14 cellular contexts compared by ENCODE assay signal in the genomic region with DNA sequence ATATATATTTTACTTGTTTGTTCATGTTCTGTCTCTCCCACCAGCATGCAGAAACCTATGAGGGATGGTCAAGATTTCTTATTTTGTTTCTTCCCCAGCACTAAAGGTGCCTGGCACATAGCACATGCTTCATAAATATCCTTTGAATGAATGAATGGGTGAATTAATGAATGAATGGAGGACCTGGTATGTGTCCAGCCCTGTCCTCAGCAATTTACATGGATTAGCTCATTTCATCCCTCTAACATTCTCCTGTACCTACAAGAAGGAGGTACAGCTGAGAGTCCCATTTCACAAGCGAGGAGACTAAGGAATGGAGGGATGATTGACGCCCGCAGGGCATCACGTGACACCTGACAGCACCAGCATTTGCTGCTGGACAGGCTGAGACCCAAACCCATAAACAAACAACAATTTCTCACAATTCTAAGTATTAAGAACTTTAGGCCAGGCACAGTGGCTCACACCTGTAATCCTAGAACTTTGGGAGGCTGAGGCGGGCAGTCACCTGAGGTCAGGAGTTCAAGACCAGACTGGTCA. TPM values are rescaled to one million over a fixed set of nuclear protein-coding genes. Genes with fewer than 3 reads are reported as not detected.
DNase-seq lines count a peak whose midpoint lies in the region; ATAC-seq, FAIRE-seq and TF ChIP-seq lines count a peak whose summit lies in the region.
"Had no signal": no experiment of that assay in that cellular context is flagged by ENCODE, and none has a peak within 500 bp of the region (broad histone marks: within the 10 kb centered on the region; RNA-seq: fewer than 3 reads in every experiment).

No MANE protein-coding gene starts in this region.

- ATAC-seq in HepG2: no peak
- no peak for ATAC-seq in GM19324 (IDR thresholded peaks at IDR 0.05; ENCODE audit: low FRiP score, unreplicated experiment)
- ATAC-seq in right cardiac atrium: no peak
- ATAC-seq: CD8-positive, alpha-beta T cell had no signal

- intact Hi-C loops in HepG2 (cut with micrococcal nuclease; ENCODE audit: unreplicated experiment) (no loop called here), right cardiac atrium (cut with DNase I) (no loop called here)

- H3K9ac ChIP-seq in HepG2 (ENCODE audit: insufficient read depth, low read depth, low read length) (no peak overlapping the region), skeletal muscle tissue (ENCODE audit: low read depth in 1 of 3, low read length in 3 of 3) (no peak overlapping the region)

- no peaks in the 10 kb centered on the region for H4K20me1 ChIP-seq in HepG2 (ENCODE audit: insufficient read depth, low read length)

- H3K36me3 ChIP-seq in HepG2 (replicated peaks in 1 of 2; ENCODE audit: control insufficient read depth in 1 of 2, insufficient read depth in 2 of 2, low read length in 2 of 2) (no peaks in the 10 kb centered on the region), skeletal muscle tissue (ENCODE audit: control insufficient read depth in 3 of 3, insufficient read depth in 3 of 3, low read length in 3 of 3) (no peaks in the 10 kb centered on the region)
- H3K36me3 ChIP-seq: BE2C had no signal

- WGBS in HepG2 (ENCODE audit: low lambda C conversion rate): 53% methylated on average over 5 of the region's 5 CpGs
- whole genome bisulfite sequencing in right cardiac atrium: 95% methylated on average over 5 of the region's 5 CpGs

- H3K79me2 ChIP-seq in HepG2 (ENCODE audit: insufficient read depth, low read length): no peaks in the 10 kb centered on the region

- TF ChIP-seq POLR2A in HepG2 (IDR thresholded peaks at IDR 0.05; ENCODE audit: insufficient read depth in 1 of 2, low read depth in 2 of 2, low read length in 2 of 2): no peak

- in situ Hi-C loops in HepG2 (cut with HindIII; ENCODE audit: extremely low pct_ligation_motif_present, low pct_unique_long_range_greater_than_20kb): no loop called here

- TF ChIP-seq EP300 in HepG2 (IDR thresholded peaks at IDR 0.05; ENCODE audit: low read depth in 2 of 2, low read length in 2 of 2): no peak
- TF ChIP-seq EP300 in HepG2 (CRISPR knock-in tag; IDR thresholded peaks at IDR 0.05; ENCODE audit: borderline replicate concordance): no peak

- H3K9me3 ChIP-seq in HepG2 (ENCODE audit: low read length): 0 out of 2 replicates have a peak, but pooled peaks cover 7% of the 10 kb centered on the region
- no peaks in the 10 kb centered on the region for H3K9me3 ChIP-seq in skeletal muscle tissue (ENCODE audit: control insufficient read depth in 3 of 3, low read length in 3 of 3)
- H3K9me3 ChIP-seq in right cardiac atrium (ENCODE audit: control insufficient read depth, low read length): no peaks in the 10 kb centered on the region
- H3K9me3 ChIP-seq: BE2C had no signal

- CTCF ChIA-PET in RWPE1 (lab: Yijun Ruan, JAX): no interaction called here
- CTCF ChIA-PET in HepG2 (lab: Yijun Ruan, JAX; ENCODE audit: low intra/inter-chr PET ratio, low total read pairs): no interaction called here

- no peak overlapping the region for H3K4me2 ChIP-seq in HepG2 (ENCODE audit: low read depth, low read length)

- H3K27ac ChIP-seq in RWPE1 (peak overlapping the region; percentile 91), HepG2 (ENCODE audit: extremely low read length, insufficient read depth, low read length) (no peak overlapping the region), skeletal muscle tissue (ENCODE audit: low read depth, low read length) (peak overlapping the region; percentile 86), right cardiac atrium (ENCODE audit: low read length) (no peak overlapping the region)

- H3K4me1 ChIP-seq in HepG2 (ENCODE audit: insufficient read depth, low read length) (peaks cover 59% of the 10 kb centered on the region), skeletal muscle tissue (ENCODE audit: control insufficient read depth in 3 of 3, insufficient read depth in 3 of 3, low read length in 3 of 3) (peaks cover 29 to 49% (median 44%) of the 10 kb centered on the region in 3 donors), right cardiac atrium (ENCODE audit: control insufficient read depth, insufficient read depth, low read length) (peaks cover 2% of the 10 kb centered on the region)

- TF ChIP-seq RAD21 in HepG2 (CRISPR knock-in tag; IDR thresholded peaks at IDR 0.05): no peak

- no peak overlapping the region for H2AFZ ChIP-seq in HepG2 (ENCODE audit: low read length)

- POLR2A ChIA-PET in RWPE1 (lab: Yijun Ruan, JAX; ENCODE audit: low non-redundant PET) (interaction anchor here (0.7 kb wide), 1 partner anchor 9 kb away, joined by 5 read pairs; no protein-coding TSS in a partner anchor), HepG2 (lab: Yijun Ruan, JAX) (no interaction called here)

- no TSS peak for BruUV-seq in HepG2 (replicated peaks; lab: Mats Ljungman, UMichigan)

- peak; percentile 18 for DNase-seq in COLO668 (lab: John Stamatoyannopoulos, UW; ENCODE audit: unreplicated experiment)
- DNase-seq in RWPE1 (ENCODE audit: low spot score): no peak
- no peak for DNase-seq in HepG2 (ENCODE audit: low spot score)
- DNase-seq in right cardiac atrium: no peak
- DNase-seq in ureter (ENCODE audit: low spot score): no peak
- DNase-seq: BE2C; CD8-positive, alpha-beta T cell; KBM-7; NCI-H2227 treated with DMSO at 0.1 percent for 48 hours; NK-92 treated with Interleukin-12 subunit alpha and Interleukin-12 subunit beta, amount 100 ng/mL, for 24 hours had no signal

- H3K27me3 ChIP-seq in HepG2 (ENCODE audit: control insufficient read depth in 1 of 2, insufficient read depth in 2 of 2, low read length in 2 of 2): no peaks in the 10 kb centered on the region
- H3K27me3 ChIP-seq in skeletal muscle tissue (ENCODE audit: control insufficient read depth in 3 of 3, insufficient read depth in 3 of 3, low read length in 3 of 3): no peaks in the 10 kb centered on the region
- no peaks in the 10 kb centered on the region for H3K27me3 ChIP-seq in right cardiac atrium (ENCODE audit: control insufficient read depth, insufficient read depth)
- H3K27me3 ChIP-seq: BE2C had no signal

- TF ChIP-seq CTCF in RWPE1 (conservative IDR thresholded peaks at IDR 0.05; ENCODE audit: low read depth) (no peak), HepG2 (CRISPR knock-in tag; IDR thresholded peaks at IDR 0.05) (no peak)

- FAIRE-seq in HepG2 (lab: Jason Lieb, UNC): no peak
- FAIRE-seq: HTR-8/SVneo had no signal

- H3K4me3 ChIP-seq in HepG2 (replicated peaks in 1 of 3; ENCODE audit: insufficient read depth in 1 of 3, low read depth in 2 of 3, low read length in 3 of 3) (no peak overlapping the region), skeletal muscle tissue (ENCODE audit: low read length in 3 of 3) (no peak overlapping the region), right cardiac atrium (ENCODE audit: low read length) (no peak overlapping the region)

RNA-seq across cellular contexts. Expression of a gene that starts 6.8 kb away (rescaled TPM):
- total RNA-seq in HepG2 (2016; rRNA removed; fragmentation: Illumina TruSeq; extraction: Trizol): 2.3 and 2.5 TPM in 2 replicates
- 3.4 and 4.0 TPM in 2 replicates for total RNA-seq in HepG2 (2016; cell fraction: cytosol; rRNA removed; fragmentation: Illumina TruSeq; extraction: Trizol; ENCODE audit: low read depth)
- total RNA-seq in HepG2 (2016; cell fraction: insoluble cytoplasmic fraction; rRNA removed; fragmentation: Illumina TruSeq; extraction: Trizol): 1.8 and 2.8 TPM in 2 replicates
- total RNA-seq in HepG2 (2016; cell fraction: membrane; rRNA removed; fragmentation: Illumina TruSeq; extraction: Trizol): 4.9 and 6.9 TPM in 2 replicates
- total RNA-seq in HepG2 (2016; cell fraction: nucleus; rRNA removed; fragmentation: Illumina TruSeq; extraction: Trizol): 2.2 and 2.5 TPM in 2 replicates
- 3.6 TPM in 2 replicates for polyA plus RNA-seq in HepG2 (2011; rRNA removed)
- polyA plus RNA-seq in HepG2 (2011; cell fraction: cytosol; rRNA removed): 2.4 and 3.8 TPM in 2 replicates
- 4.8 and 5.7 TPM in 2 replicates for polyA plus RNA-seq in HepG2 (2011; cell fraction: nucleus; rRNA removed)
- 4.0 and 5.0 TPM in 2 replicates for polyA plus RNA-seq in HepG2 (2012)
- polyA plus RNA-seq in HepG2 (2016; cell fraction: cytosol; fragmentation: Illumina TruSeq; extraction: Trizol; ENCODE audit: low read depth): 4.8 and 6.1 TPM in 2 replicates
- 2.6 and 3.5 TPM in 2 replicates for polyA plus RNA-seq in HepG2 (2016; cell fraction: insoluble cytoplasmic fraction; fragmentation: Illumina TruSeq; extraction: Trizol; ENCODE audit: low read depth)
- 6.4 and 7.9 TPM in 2 replicates for polyA plus RNA-seq in HepG2 (2016; cell fraction: membrane; fragmentation: Illumina TruSeq; extraction: Trizol; ENCODE audit: low read depth)
- polyA plus RNA-seq in HepG2 (2016; cell fraction: nucleus; fragmentation: Illumina TruSeq; extraction: Trizol; ENCODE audit: insufficient read depth, low read depth): 2.4 and 5.2 TPM in 2 replicates
- 4.1 and 65.2 TPM in 2 replicates for polyA minus RNA-seq in HepG2 (2011; rRNA and poly(A)+ RNA removed; ENCODE audit: low replicate concordance)
- 1.6 and 1.9 TPM in 2 replicates for polyA minus RNA-seq in HepG2 (2011; cell fraction: cytosol; rRNA and poly(A)+ RNA removed)
- 1.6 and 2.3 TPM in 2 replicates for polyA minus RNA-seq in HepG2 (2011; cell fraction: nucleus; rRNA and poly(A)+ RNA removed)
- total RNA-seq in skeletal muscle tissue: 13.6 TPM
- total RNA-seq in right cardiac atrium: 10 to 100 TPM; 24.6 to 46.7 (median 37.9) TPM
- 39.7 TPM for polyA plus RNA-seq in right cardiac atrium
- 170 TPM for total RNA-seq in ureter

RNA-seq across cellular contexts. Expression of a gene that starts 18.6 kb away (rescaled TPM):
- 0.53 and 0.58 TPM in 2 replicates for total RNA-seq in HepG2 (2016; rRNA removed; fragmentation: Illumina TruSeq; extraction: Trizol)
- total RNA-seq in HepG2 (2016; cell fraction: cytosol; rRNA removed; fragmentation: Illumina TruSeq; extraction: Trizol; ENCODE audit: low read depth): 0.44 TPM in 1 of 2 replicates, not detected in the other
- 0.64 and 0.97 TPM in 2 replicates for total RNA-seq in HepG2 (2016; cell fraction: insoluble cytoplasmic fraction; rRNA removed; fragmentation: Illumina TruSeq; extraction: Trizol)
- total RNA-seq in HepG2 (2016; cell fraction: membrane; rRNA removed; fragmentation: Illumina TruSeq; extraction: Trizol): 0.34 and 0.49 TPM in 2 replicates
- not detected in 2 replicates for total RNA-seq in HepG2 (2016; cell fraction: nucleus; rRNA removed; fragmentation: Illumina TruSeq; extraction: Trizol)
- polyA plus RNA-seq in HepG2 (2011; rRNA removed): 1.2 and 1.8 TPM in 2 replicates
- polyA plus RNA-seq in HepG2 (2011; cell fraction: cytosol; rRNA removed): 1.4 and 1.5 TPM in 2 replicates
- 3.6 and 4.3 TPM in 2 replicates for polyA plus RNA-seq in HepG2 (2011; cell fraction: nucleus; rRNA removed)
- 0.72 and 0.89 TPM in 2 replicates for polyA plus RNA-seq in HepG2 (2012)
- polyA plus RNA-seq in HepG2 (2016; cell fraction: cytosol; fragmentation: Illumina TruSeq; extraction: Trizol; ENCODE audit: low read depth): 0.35 and 0.58 TPM in 2 replicates
- polyA plus RNA-seq in HepG2 (2016; cell fraction: insoluble cytoplasmic fraction; fragmentation: Illumina TruSeq; extraction: Trizol; ENCODE audit: low read depth): 1.1 TPM in 2 replicates
- 0.64 and 0.69 TPM in 2 replicates for polyA plus RNA-seq in HepG2 (2016; cell fraction: membrane; fragmentation: Illumina TruSeq; extraction: Trizol; ENCODE audit: low read depth)
- 0.97 and 0.98 TPM in 2 replicates for polyA plus RNA-seq in HepG2 (2016; cell fraction: nucleus; fragmentation: Illumina TruSeq; extraction: Trizol; ENCODE audit: insufficient read depth, low read depth)
- 0.33 and 0.62 TPM in 2 replicates for polyA minus RNA-seq in HepG2 (2011; rRNA and poly(A)+ RNA removed; ENCODE audit: low replicate concordance)
- polyA minus RNA-seq in HepG2 (2011; cell fraction: cytosol; rRNA and poly(A)+ RNA removed): not detected in 2 replicates
- polyA minus RNA-seq in HepG2 (2011; cell fraction: nucleus; rRNA and poly(A)+ RNA removed): 0.77 and 2.0 TPM in 2 replicates
- total RNA-seq in skeletal muscle tissue: 0.52 TPM
- 1 to 10 TPM; 4.0 to 7.6 (median 5.5) TPM for total RNA-seq in right cardiac atrium
- polyA plus RNA-seq in right cardiac atrium: 4.0 TPM
- total RNA-seq in ureter: 24.4 TPM
- total RNA-seq: H4 had no signal

RNA-seq across cellular contexts. Expression of a gene that starts 50.8 kb away (rescaled TPM):
- total RNA-seq in HepG2 (2016; rRNA removed; fragmentation: Illumina TruSeq; extraction: Trizol) (4.3 and 6.0 TPM in 2 replicates), skeletal muscle tissue (14.1 TPM), right cardiac atrium (10 to 100 TPM; 37.4 to 50.2 (median 44.0) TPM), ureter (23.0 TPM)
- 3.7 and 5.1 TPM in 2 replicates for total RNA-seq in HepG2 (2016; cell fraction: cytosol; rRNA removed; fragmentation: Illumina TruSeq; extraction: Trizol; ENCODE audit: low read depth)
- 3.0 and 5.6 TPM in 2 replicates for total RNA-seq in HepG2 (2016; cell fraction: insoluble cytoplasmic fraction; rRNA removed; fragmentation: Illumina TruSeq; extraction: Trizol)
- 4.6 and 5.1 TPM in 2 replicates for total RNA-seq in HepG2 (2016; cell fraction: membrane; rRNA removed; fragmentation: Illumina TruSeq; extraction: Trizol)
- total RNA-seq in HepG2 (2016; cell fraction: nucleus; rRNA removed; fragmentation: Illumina TruSeq; extraction: Trizol): 5.1 and 5.4 TPM in 2 replicates
- polyA plus RNA-seq in HepG2 (2011; rRNA removed) (4.8 and 6.0 TPM in 2 replicates), right cardiac atrium (32.0 TPM)
- 2.3 and 4.7 TPM in 2 replicates for polyA plus RNA-seq in HepG2 (2011; cell fraction: cytosol; rRNA removed)
- polyA plus RNA-seq in HepG2 (2011; cell fraction: nucleus; rRNA removed): 16.9 and 18.5 TPM in 2 replicates
- 3.4 TPM in 2 replicates for polyA plus RNA-seq in HepG2 (2012)
- polyA plus RNA-seq in HepG2 (2016; cell fraction: cytosol; fragmentation: Illumina TruSeq; extraction: Trizol; ENCODE audit: low read depth): 1.3 and 2.3 TPM in 2 replicates
- 5.4 and 7.3 TPM in 2 replicates for polyA plus RNA-seq in HepG2 (2016; cell fraction: insoluble cytoplasmic fraction; fragmentation: Illumina TruSeq; extraction: Trizol; ENCODE audit: low read depth)
- 3.8 and 5.1 TPM in 2 replicates for polyA plus RNA-seq in HepG2 (2016; cell fraction: membrane; fragmentation: Illumina TruSeq; extraction: Trizol; ENCODE audit: low read depth)
- polyA plus RNA-seq in HepG2 (2016; cell fraction: nucleus; fragmentation: Illumina TruSeq; extraction: Trizol; ENCODE audit: insufficient read depth, low read depth): 11.7 and 12.4 TPM in 2 replicates
- 0.70 and 1.2 TPM in 2 replicates for polyA minus RNA-seq in HepG2 (2011; rRNA and poly(A)+ RNA removed; ENCODE audit: low replicate concordance)
- 3.6 TPM in 2 replicates for polyA minus RNA-seq in HepG2 (2011; cell fraction: cytosol; rRNA and poly(A)+ RNA removed)
- 1.7 and 3.1 TPM in 2 replicates for polyA minus RNA-seq in HepG2 (2011; cell fraction: nucleus; rRNA and poly(A)+ RNA removed)

RNA-seq across cellular contexts. Expression of a gene that starts 54.6 kb away (rescaled TPM):
- total RNA-seq in HepG2 (2016; rRNA removed; fragmentation: Illumina TruSeq; extraction: Trizol): 7.8 and 18.5 TPM in 2 replicates
- 7.7 and 7.9 TPM in 2 replicates for total RNA-seq in HepG2 (2016; cell fraction: cytosol; rRNA removed; fragmentation: Illumina TruSeq; extraction: Trizol; ENCODE audit: low read depth)
- 6.4 and 19.6 TPM in 2 replicates for total RNA-seq in HepG2 (2016; cell fraction: insoluble cytoplasmic fraction; rRNA removed; fragmentation: Illumina TruSeq; extraction: Trizol)
- 5.7 and 6.5 TPM in 2 replicates for total RNA-seq in HepG2 (2016; cell fraction: membrane; rRNA removed; fragmentation: Illumina TruSeq; extraction: Trizol)
- 25.9 and 29.7 TPM in 2 replicates for total RNA-seq in HepG2 (2016; cell fraction: nucleus; rRNA removed; fragmentation: Illumina TruSeq; extraction: Trizol)
- polyA plus RNA-seq in HepG2 (2011; rRNA removed): 15.2 and 15.6 TPM in 2 replicates
- polyA plus RNA-seq in HepG2 (2011; cell fraction: cytosol; rRNA removed): 10.5 and 12.8 TPM in 2 replicates
- polyA plus RNA-seq in HepG2 (2011; cell fraction: nucleus; rRNA removed): 28.4 and 34.0 TPM in 2 replicates
- 12.6 and 18.1 TPM in 2 replicates for polyA plus RNA-seq in HepG2 (2012)
- 2.1 and 2.4 TPM in 2 replicates for polyA plus RNA-seq in HepG2 (2016; cell fraction: cytosol; fragmentation: Illumina TruSeq; extraction: Trizol; ENCODE audit: low read depth)
- polyA plus RNA-seq in HepG2 (2016; cell fraction: insoluble cytoplasmic fraction; fragmentation: Illumina TruSeq; extraction: Trizol; ENCODE audit: low read depth): 8.2 and 10.1 TPM in 2 replicates
- 3.9 and 4.1 TPM in 2 replicates for polyA plus RNA-seq in HepG2 (2016; cell fraction: membrane; fragmentation: Illumina TruSeq; extraction: Trizol; ENCODE audit: low read depth)
- 36.9 and 39.2 TPM in 2 replicates for polyA plus RNA-seq in HepG2 (2016; cell fraction: nucleus; fragmentation: Illumina TruSeq; extraction: Trizol; ENCODE audit: insufficient read depth, low read depth)
- polyA minus RNA-seq in HepG2 (2011; rRNA and poly(A)+ RNA removed; ENCODE audit: low replicate concordance): 12.5 and 17.7 TPM in 2 replicates
- 9.8 and 12.8 TPM in 2 replicates for polyA minus RNA-seq in HepG2 (2011; cell fraction: cytosol; rRNA and poly(A)+ RNA removed)
- 34.6 and 36.1 TPM in 2 replicates for polyA minus RNA-seq in HepG2 (2011; cell fraction: nucleus; rRNA and poly(A)+ RNA removed)
- total RNA-seq in skeletal muscle tissue: 26.1 TPM
- total RNA-seq in right cardiac atrium: 10 to 100 TPM; 60.8 to 80.2 (median 70.9) TPM
- 156 TPM for polyA plus RNA-seq in right cardiac atrium
- total RNA-seq in ureter: 56.2 TPM

Comparison
In these comparisons a context has a peak if more than half of its experiments do, and no peak if none do; other contexts are left out.
1. H3K27ac ChIP-seq: peak in RWPE1 (single experiment) and skeletal muscle tissue (single experiment); none in HepG2 (single experiment) and right cardiac atrium (single experiment).